17 cellular contexts compared by ENCODE assay signal in the genomic region with DNA sequence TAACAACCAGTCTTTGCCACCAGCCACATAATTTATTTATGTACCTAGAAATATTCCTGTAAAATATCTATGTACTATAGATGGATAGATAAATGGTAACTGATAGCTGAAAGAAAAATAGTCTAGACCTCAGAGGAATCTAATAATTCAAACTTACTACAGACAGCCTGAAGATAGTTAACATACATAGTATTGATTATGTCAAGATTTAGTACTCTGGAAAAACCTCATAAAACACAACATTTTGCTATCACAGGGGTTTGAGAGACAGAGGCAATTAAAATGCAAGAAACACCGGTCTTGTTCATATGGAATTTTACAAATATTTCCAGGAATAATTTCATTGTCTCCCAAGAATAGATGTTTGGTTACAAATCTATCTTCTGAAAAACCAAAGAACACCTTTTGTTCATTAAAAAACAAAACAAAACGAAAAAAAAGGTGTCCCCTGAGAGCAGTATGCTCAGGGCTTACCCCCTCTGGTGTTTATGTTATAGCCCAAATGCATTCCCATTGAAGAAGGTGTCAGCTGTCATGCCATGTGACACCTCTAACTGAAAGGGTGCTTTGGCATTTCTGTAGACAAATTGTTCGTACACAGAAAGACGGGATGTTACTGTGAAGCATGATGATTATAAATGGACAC.
DNase-seq lines count a peak whose midpoint lies in the region; ATAC-seq and TF ChIP-seq lines count a peak whose summit lies in the region.
"Had no signal": no experiment of that assay in that cellular context is flagged by ENCODE, and none has a peak within 500 bp of the region (broad histone marks: within the 10 kb centered on the region; RNA-seq: fewer than 3 reads in every experiment).

No MANE protein-coding gene starts in this region.

- no CpG with 5 or more reads among the region's 4 CpGs for WGBS in neuronal stem cell (ENCODE audit: extremely low coverage in 2 of 2, insufficient read length in 2 of 2, insufficient replicate concordance in 1 of 2), 2 donors

- no peaks in the 10 kb centered on the region for H3K27me3 Mint-ChIP-seq in WTC11 (ENCODE audit: low read depth)

- ATAC-seq in WTC11 (peak; percentile 50; the same call in 1 of the 2 replicates), HG02938 (IDR thresholded peaks at IDR 0.05; ENCODE audit: unreplicated experiment) (no peak), HG02840 (IDR thresholded peaks at IDR 0.05; ENCODE audit: low FRiP score, unreplicated experiment) (no peak), left ventricle myocardium superior (no peak)

- H3K9ac ChIP-seq in neuronal stem cell (ENCODE audit: low read depth, low read length, poor library complexity) = no peak overlapping the region
- H3K9ac ChIP-seq: BLaER1, GM23248 had no signal

- no peak overlapping the region for H2AK5ac ChIP-seq in neuronal stem cell (ENCODE audit: low read depth, low read length)

- intact Hi-C loops in left ventricle myocardium superior (cut with micrococcal nuclease) = no loop called here

- H3K4me1 ChIP-seq in HEK293 (ENCODE audit: control insufficient read depth, insufficient read depth, low read length) (no peaks in the 10 kb centered on the region), neuronal stem cell (ENCODE audit: control insufficient read depth in 2 of 2, insufficient read depth in 1 of 2, low read depth in 1 of 2, low read length in 2 of 2) (peaks cover 6 to 8% of the 10 kb centered on the region in 2 donors)
- H3K4me1 ChIP-seq: BLaER1 had no signal

- H3K36me3 Mint-ChIP-seq in WTC11 = no peaks in the 10 kb centered on the region
- H3K36me3 Mint-ChIP-seq: CD14-positive monocyte; CD4-positive, alpha-beta memory T cell had no signal

- H3K9me3 Mint-ChIP-seq in WTC11 = no peaks in the 10 kb centered on the region
- H3K9me3 Mint-ChIP-seq: CD4-positive, alpha-beta memory T cell had no signal

- no peak overlapping the region for H4K91ac ChIP-seq in neuronal stem cell (ENCODE audit: low read depth, low read length, poor library complexity)

- H3K79me1 ChIP-seq in neuronal stem cell (ENCODE audit: low read depth, low read length) = no peaks in the 10 kb centered on the region

- POLR2A ChIA-PET in HEK293 (lab: Yijun Ruan, JAX) (no interaction called here), WTC11 (lab: Charles Lee) (no interaction called here)

- H2BK5ac ChIP-seq in neuronal stem cell (ENCODE audit: low read length) = no peak overlapping the region

- peak overlapping the region; percentile 16 for H2AFZ ChIP-seq in neuronal stem cell (ENCODE audit: low read length)
- H2AFZ ChIP-seq: GM23248 had no signal

- H2BK15ac ChIP-seq in neuronal stem cell (ENCODE audit: low read length) = no peak overlapping the region

- H3K27ac Mint-ChIP-seq in WTC11 = no peak overlapping the region
- H3K27ac Mint-ChIP-seq: CD14-positive monocyte; CD4-positive, alpha-beta memory T cell had no signal

- no peak overlapping the region for H3K4me3 Mint-ChIP-seq in WTC11
- H3K4me3 Mint-ChIP-seq: CD14-positive monocyte; CD4-positive, alpha-beta memory T cell had no signal

- H2BK120ac ChIP-seq in neuronal stem cell (ENCODE audit: low read depth, low read length) = no peak overlapping the region

- H3K27ac ChIP-seq in HEK293 (ENCODE audit: extremely low read depth, low read depth, low read length) = no peak overlapping the region
- no peak overlapping the region for H3K27ac ChIP-seq in neuronal stem cell (replicated peaks; ENCODE audit: low read length)
- H3K27ac ChIP-seq: BLaER1, GM23248 had no signal

- H3K9me3 ChIP-seq in HEK293 (ENCODE audit: control insufficient read depth, insufficient read depth, low read depth, low read length) = no peaks in the 10 kb centered on the region
- peaks cover 0 to 14% of the 10 kb centered on the region in 2 donors for H3K9me3 ChIP-seq in neuronal stem cell (replicated peaks in 1 of 2; ENCODE audit: control insufficient read depth in 2 of 2, insufficient read depth in 1 of 2, low read depth in 1 of 2, low read length in 2 of 2)
- H3K9me3 ChIP-seq: BLaER1 had no signal

- DNase-seq in NCI-H2171 (lab: John Stamatoyannopoulos, UW) = peak; percentile 64
- no peak for DNase-seq in WTC11 (ENCODE audit: low spot score)
- DNase-seq in neuronal stem cell (ENCODE audit: low spot score) = no peak
- DNase-seq in left ventricle myocardium superior = no peak
- DNase-seq: 8988T; CD4-positive, alpha-beta memory T cell; DMS153; DMS79; GDM1; GM23248; HCEC 1CT; IMR-90 had no signal

- H3K4me2 ChIP-seq in neuronal stem cell (ENCODE audit: insufficient read depth, low read length, poor library complexity, severe bottlenecking) = no peak overlapping the region
- H3K4me2 ChIP-seq: BLaER1 had no signal

- H3K27me3 ChIP-seq in neuronal stem cell (ENCODE audit: control insufficient read depth in 3 of 3, insufficient read depth in 3 of 3, low read depth in 1 of 3, low read length in 3 of 3) = no peaks in the 10 kb centered on the region
- H3K27me3 ChIP-seq: BLaER1 had no signal

- CTCF ChIA-PET in HEK293 (lab: Yijun Ruan, JAX) (interaction anchor here (0.5 kb wide), 1 partner anchor 57 kb away, joined by 4 read pairs; no protein-coding TSS in a partner anchor), WTC11 (lab: Charles Lee) (no interaction called here)

- H3K18ac ChIP-seq in neuronal stem cell (ENCODE audit: low read length) = no peak overlapping the region

- no peak overlapping the region for H3K14ac ChIP-seq in neuronal stem cell (ENCODE audit: low read length)

- H3K4ac ChIP-seq in neuronal stem cell (ENCODE audit: low read length) = no peak overlapping the region

- H3K4me3 ChIP-seq in HEK293 (ENCODE audit: low read depth, low read length) (no peak overlapping the region), neuronal stem cell (ENCODE audit: low read length in 2 of 2) (no peak overlapping the region)
- H3K4me3 ChIP-seq: BLaER1, GM23248 had no signal

- H2BK12ac ChIP-seq in neuronal stem cell (ENCODE audit: low read length) = no peak overlapping the region

- H3K36me3 ChIP-seq in HEK293 (ENCODE audit: control insufficient read depth in 2 of 2, insufficient read depth in 1 of 2, low read length in 2 of 2) (no peaks in the 10 kb centered on the region), neuronal stem cell (replicated peaks in 1 of 2; ENCODE audit: control insufficient read depth in 2 of 2, insufficient read depth in 2 of 2, low read length in 2 of 2) (no peaks in the 10 kb centered on the region)
- H3K36me3 ChIP-seq: BLaER1 had no signal

- peaks cover 30% of the 10 kb centered on the region for H3K4me1 Mint-ChIP-seq in WTC11
- H3K4me1 Mint-ChIP-seq: CD14-positive monocyte had no signal

- H3K23ac ChIP-seq in neuronal stem cell (ENCODE audit: low read depth, low read length, poor library complexity) = no peak overlapping the region

- no peak for TF ChIP-seq CTCF in HEK293 (tag by site-specific recombination; IDR thresholded peaks at IDR 0.05)
- no peak for TF ChIP-seq CTCF in WTC11 (IDR thresholded peaks at IDR 0.05)

- no peak overlapping the region for H4K8ac ChIP-seq in neuronal stem cell (ENCODE audit: low read depth, low read length)

TF ChIP-seq in HEK293, 187 proteins besides CTCF, POLR2A, EP300 and RAD21 (continues in another document):
- TF ChIP-seq, protein P1, sequence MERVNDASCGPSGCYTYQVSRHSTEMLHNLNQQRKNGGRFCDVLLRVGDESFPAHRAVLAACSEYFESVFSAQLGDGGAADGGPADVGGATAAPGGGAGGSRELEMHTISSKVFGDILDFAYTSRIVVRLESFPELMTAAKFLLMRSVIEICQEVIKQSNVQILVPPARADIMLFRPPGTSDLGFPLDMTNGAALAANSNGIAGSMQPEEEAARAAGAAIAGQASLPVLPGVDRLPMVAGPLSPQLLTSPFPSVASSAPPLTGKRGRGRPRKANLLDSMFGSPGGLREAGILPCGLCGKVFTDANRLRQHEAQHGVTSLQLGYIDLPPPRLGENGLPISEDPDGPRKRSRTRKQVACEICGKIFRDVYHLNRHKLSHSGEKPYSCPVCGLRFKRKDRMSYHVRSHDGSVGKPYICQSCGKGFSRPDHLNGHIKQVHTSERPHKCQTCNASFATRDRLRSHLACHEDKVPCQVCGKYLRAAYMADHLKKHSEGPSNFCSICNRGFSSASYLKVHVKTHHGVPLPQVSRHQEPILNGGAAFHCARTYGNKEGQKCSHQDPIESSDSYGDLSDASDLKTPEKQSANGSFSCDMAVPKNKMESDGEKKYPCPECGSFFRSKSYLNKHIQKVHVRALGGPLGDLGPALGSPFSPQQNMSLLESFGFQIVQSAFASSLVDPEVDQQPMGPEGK (tag by site-specific recombination; IDR thresholded peaks at IDR 0.05) = no peak
- TF ChIP-seq OSR2 (tag by site-specific recombination; IDR thresholded peaks at IDR 0.05) (no peak), ZNF394 (tag by site-specific recombination; IDR thresholded peaks at IDR 0.05; ENCODE audit: borderline replicate concordance) (no peak), ZNF561 (tag by site-specific recombination; IDR thresholded peaks at IDR 0.05; ENCODE audit: borderline replicate concordance) (no peak)

TF ChIP-seq in WTC11, 78 proteins besides CTCF, POLR2A, EP300 and RAD21 (continues in another document):
- no peak for TF ChIP-seq NR2C2 (CRISPR knock-in tag; IDR thresholded peaks at IDR 0.05)
- TF ChIP-seq HMGA2 (CRISPR knock-in tag; IDR thresholded peaks at IDR 0.05) = no peak
- TF ChIP-seq, protein P2, sequence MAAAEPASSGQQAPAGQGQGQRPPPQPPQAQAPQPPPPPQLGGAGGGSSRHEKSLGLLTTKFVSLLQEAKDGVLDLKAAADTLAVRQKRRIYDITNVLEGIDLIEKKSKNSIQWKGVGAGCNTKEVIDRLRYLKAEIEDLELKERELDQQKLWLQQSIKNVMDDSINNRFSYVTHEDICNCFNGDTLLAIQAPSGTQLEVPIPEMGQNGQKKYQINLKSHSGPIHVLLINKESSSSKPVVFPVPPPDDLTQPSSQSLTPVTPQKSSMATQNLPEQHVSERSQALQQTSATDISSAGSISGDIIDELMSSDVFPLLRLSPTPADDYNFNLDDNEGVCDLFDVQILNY (CRISPR knock-in tag; IDR thresholded peaks at IDR 0.05) = no peak
- no peak for TF ChIP-seq PRRX2 (CRISPR knock-in tag; IDR thresholded peaks at IDR 0.05)
